11 cellular contexts compared by ENCODE assay signal in the genomic region with DNA sequence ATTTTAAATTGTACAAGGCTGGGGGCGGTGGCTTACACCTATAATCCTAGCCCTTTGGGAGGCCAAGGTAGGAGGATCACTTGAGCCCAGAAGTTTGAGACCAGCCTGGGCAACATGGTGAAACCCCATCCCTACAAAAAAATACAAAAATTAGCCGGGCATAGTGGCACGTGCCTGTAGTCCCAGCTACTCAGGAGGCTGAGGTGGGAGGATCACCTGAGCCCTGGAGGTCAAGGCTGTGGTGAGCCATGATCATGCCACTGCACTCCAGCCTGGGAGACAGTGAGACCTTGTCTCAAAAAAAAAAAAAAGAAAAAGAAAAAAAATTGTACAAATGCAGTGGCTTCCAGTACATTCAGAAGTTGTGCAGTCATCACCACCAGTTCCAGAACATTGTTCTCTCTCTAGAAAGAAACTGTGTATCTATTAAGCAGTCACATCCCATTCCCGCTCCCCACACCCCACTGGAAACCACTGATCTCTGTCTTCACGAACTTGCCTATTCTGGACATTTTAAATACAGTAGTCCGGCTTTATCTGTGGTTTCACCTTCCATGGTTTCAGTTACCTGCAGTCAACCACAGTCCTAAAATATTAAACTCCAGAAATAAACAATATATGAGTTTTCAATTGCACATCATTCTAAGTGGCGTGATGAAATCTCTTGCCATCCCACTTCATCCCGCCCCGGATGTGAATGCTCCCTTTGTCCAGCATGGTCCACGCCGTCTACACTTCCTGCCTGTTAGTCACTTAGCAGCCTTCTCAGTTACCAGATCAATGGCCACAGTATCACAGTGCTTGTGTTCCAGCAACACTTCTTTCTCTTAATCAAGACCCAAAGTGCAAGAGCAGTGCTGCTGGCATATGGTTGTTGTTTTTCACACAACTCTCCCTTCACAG. TPM values are rescaled to one million over a fixed set of nuclear protein-coding genes. Genes with fewer than 3 reads are reported as not detected.
DNase-seq lines count a peak whose midpoint lies in the region; ATAC-seq and TF ChIP-seq lines count a peak whose summit lies in the region.
"Not testable (repeated sequence)": the region's sequence is repeated elsewhere in the genome, so short reads cannot be mapped to it uniquely, and the experiment has no call there.
"Had no signal": no experiment of that assay in that cellular context is flagged by ENCODE, and none has a peak within 500 bp of the region (broad histone marks: within the 10 kb centered on the region; RNA-seq: fewer than 3 reads in every experiment).

No MANE protein-coding gene starts in this region.

- CTCF ChIA-PET in A673 (lab: Charles Lee): not testable (repeated sequence)

- peak; percentile 52 to 64 for ATAC-seq in right cardiac atrium

- 51% methylated on average over 11 of the region's 11 CpGs for WGBS in right cardiac atrium

- H3K36me3 ChIP-seq in A673 (ENCODE audit: insufficient read depth, low read length, poor library complexity, severe bottlenecking): not testable (repeated sequence)

- BruUV-seq in A673 (replicated peaks; lab: Mats Ljungman, UMichigan): not testable (repeated sequence)

- not testable (repeated sequence) for H3K27ac ChIP-seq in A673 (ENCODE audit: low read depth, low read length, poor library complexity, severe bottlenecking); right cardiac atrium (ENCODE audit: low read length)
- peak overlapping the region; percentile 71 for H3K27ac ChIP-seq in epithelial cell of prostate

- not testable (repeated sequence) for H3K4me1 ChIP-seq in A673 (ENCODE audit: insufficient read depth, low read length, poor library complexity, severe bottlenecking); right cardiac atrium (ENCODE audit: control insufficient read depth, insufficient read depth, low read length)

- in situ Hi-C loops in SK-MEL-5 (cut with HindIII; ENCODE audit: low pct_unique_long_range_greater_than_20kb, low sequenced_read_pairs): not testable (repeated sequence)

- H3K27me3 ChIP-seq in A673 (replicated peaks; ENCODE audit: insufficient read depth, low read depth, low read length, poor library complexity); right cardiac atrium (ENCODE audit: control insufficient read depth, insufficient read depth): not testable (repeated sequence)

- POLR2A ChIA-PET in A673 (lab: Charles Lee; ENCODE audit: low non-redundant PET): not testable (repeated sequence)

- not testable (repeated sequence) for H3K9me3 ChIP-seq in A673 (ENCODE audit: low read depth, low read length, poor library complexity, severe bottlenecking); right cardiac atrium (ENCODE audit: control insufficient read depth, low read length)

- TF ChIP-seq CTCF in A673 (conservative IDR thresholded peaks at IDR 0.05; ENCODE audit: low read depth, low read length): not testable (repeated sequence)

- H3K4me3 ChIP-seq in A673 (ENCODE audit: low read depth, low read length, poor library complexity, severe bottlenecking); right cardiac atrium (ENCODE audit: low read length): not testable (repeated sequence)

- intact Hi-C loops in A673 (cut with micrococcal nuclease; ENCODE audit: unreplicated experiment): not testable (repeated sequence)
- intact Hi-C loops in right cardiac atrium (cut with DNase I) (loop anchor here in 3 of 4 donors (5.0 kb wide), 2 partner anchors 62 to 77 kb away; partner anchors contain the start of gene ANXA11 (in 2 of the 3)), posterior vena cava (cut with DNase I) (loop anchor here (1.0 to 10.0 kb wide), 2 partner anchors 11 to 71 kb away; partner anchors contain the start of gene TMEM254 (in 1 of the 2))

- peak; percentile 33 for DNase-seq in A673 (ENCODE audit: low spot score)
- peak; percentile 22 for DNase-seq in DMS53 treated with DMSO at 0.1 percent for 48 hours (lab: John Stamatoyannopoulos, UW; ENCODE audit: unreplicated experiment)
- peak; percentile 27 for DNase-seq in NCI-H1694 treated with DMSO at 0.1 percent for 48 hours (lab: John Stamatoyannopoulos, UW)
- DNase-seq in SK-MEL-5 (ENCODE audit: low read depth, low spot score): peak; percentile 80
- peak; percentile 43 for DNase-seq in amniotic epithelial cell (ENCODE audit: low read depth)
- DNase-seq in epithelial cell of prostate (ENCODE audit: low read depth, low spot score): not testable (repeated sequence)
- peak in 2 of 3 donors; percentile 67 for DNase-seq in right cardiac atrium
- peak; percentile 80 for DNase-seq in posterior vena cava (ENCODE audit: low spot score)

RNA-seq across cellular contexts. Expression of gene PLAC9, which starts 13.1 kb away (rescaled TPM):
- total RNA-seq in A673 (2021): not detected in 2 replicates
- not detected in 2 replicates for total RNA-seq in SK-MEL-5 (2014; rRNA removed; shearing (Covaris generic))
- polyA plus RNA-seq in SK-MEL-5 (2015; cell fraction: cytosol; rRNA removed): not detected in 2 replicates
- polyA plus RNA-seq in SK-MEL-5 (2015; cell fraction: nucleus; rRNA removed): not detected in 2 replicates
- 10 to 100 TPM; 47.5 to 92.2 (median 61.2) TPM for total RNA-seq in right cardiac atrium
- 78.6 TPM for polyA plus RNA-seq in right cardiac atrium
- total RNA-seq in posterior vena cava: 100 to 1,000 TPM in 1 of 2 donors, 10 to 100 TPM in 1; 62.4 to 155 TPM
- total RNA-seq: activated CD4-positive, alpha-beta T cell treated with anti-CD3 and anti-CD28 coated beads, Interleukin-2, amount 10 ng/mL, durations not matched to agents 24 days and 14 days; activated T-cell treated with anti-CD3 and anti-CD28 coated beads, Interleukin-2, amount 50 U/mL, for 4 hours; T-helper 2 cell treated with Interferon-gamma antibody and Interleukin-4, amounts not matched to agents 100 ng/mL and 5 ng/mL, for 36 hours had no signal

RNA-seq across cellular contexts. Expression of gene ANXA11, which starts 59.7 kb away (rescaled TPM):
- 118 and 119 TPM in 2 replicates for total RNA-seq in A673 (2021)
- total RNA-seq in SK-MEL-5 (2014; rRNA removed; shearing (Covaris generic)): 64.2 and 66.3 TPM in 2 replicates
- polyA plus RNA-seq in SK-MEL-5 (2015; cell fraction: cytosol; rRNA removed): 138 and 140 TPM in 2 replicates
- 59.2 and 82.1 TPM in 2 replicates for polyA plus RNA-seq in SK-MEL-5 (2015; cell fraction: nucleus; rRNA removed)
- total RNA-seq in right cardiac atrium: 100 to 1,000 TPM; 371 to 451 (median 403) TPM
- 232 TPM for polyA plus RNA-seq in right cardiac atrium
- total RNA-seq in posterior vena cava: 100 to 1,000 TPM; 247 to 269 TPM

Comparison
In these comparisons a context has a peak if more than half of its experiments do, and no peak if none do; other contexts are left out.
1. RNA of gene PLAC9, which starts 13.1 kb away (total RNA-seq): 62.4 to 155 TPM in posterior vena cava and 47.5 to 92.2 TPM in right cardiac atrium; not detected in A673 and not detected in SK-MEL-5; every median in the first group is over 10 times any median in the second.